8 cellular contexts compared by ENCODE assay signal in the genomic region with DNA sequence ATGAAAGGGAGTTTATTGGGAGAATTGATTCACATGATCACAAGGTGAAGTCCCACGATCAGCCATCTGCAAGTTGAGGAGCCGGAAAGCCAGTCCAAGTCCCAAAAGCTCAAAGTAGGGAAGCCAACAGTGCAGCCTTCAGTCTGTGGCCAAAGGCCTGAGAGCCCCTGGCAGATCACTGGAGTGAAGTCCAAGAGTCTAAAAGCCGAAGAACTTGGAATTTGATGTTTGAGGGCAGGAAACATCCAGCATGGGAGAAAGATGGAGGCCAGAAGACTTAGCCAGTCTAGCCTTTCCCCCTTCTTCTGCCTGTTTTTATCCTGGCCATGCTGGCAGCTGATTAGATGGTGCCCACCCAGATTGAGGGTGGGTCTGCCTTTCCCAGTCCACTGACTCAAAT. TPM values are rescaled to one million over a fixed set of nuclear protein-coding genes. Genes with fewer than 3 reads are reported as not detected.
DNase-seq lines count a peak whose midpoint lies in the region; ATAC-seq and TF ChIP-seq lines count a peak whose summit lies in the region.
"Not testable (repeated sequence)": the region's sequence is repeated elsewhere in the genome, so short reads cannot be mapped to it uniquely, and the experiment has no call there.

No MANE protein-coding gene starts in this region.

- H3K18ac ChIP-seq in mesenchymal stem cell (ENCODE audit: low read depth in 1 of 2, low read length in 2 of 2) = not testable (repeated sequence)

- DNase-seq in Caco-2; left lobe of liver (ENCODE audit: low spot score); mesenchymal stem cell: not testable (repeated sequence)
- DNase-seq in activated CD8-positive, alpha-beta memory T cell treated with anti-CD3 and anti-CD28 coated beads, Interleukin-2, amount 10 ng/mL, durations not matched to agents 7 days and 5 days = peak; percentile 19
- DNase-seq in esophagus muscularis mucosa (ENCODE audit: extremely low spot score) = peak; percentile 29

- not testable (repeated sequence) for H3K4me3 ChIP-seq in Caco-2 (ENCODE audit: low read depth, low read length); HEK293 (ENCODE audit: low read depth, low read length); esophagus muscularis mucosa; mesenchymal stem cell (ENCODE audit: insufficient read depth in 1 of 2, low read depth in 1 of 2, low read length in 2 of 2)
- H3K4me3 ChIP-seq in liver (ENCODE audit: low read depth in 1 of 3, low read length in 3 of 3) = peak overlapping the region in 1 of 3 donors; percentile 3

- H2BK120ac ChIP-seq in mesenchymal stem cell (ENCODE audit: low read depth, low read length) = not testable (repeated sequence)

- not testable (repeated sequence) for TF ChIP-seq RAD21 in liver (IDR thresholded peaks at IDR 0.05)

- not testable (repeated sequence) for TF ChIP-seq EP300 in esophagus muscularis mucosa (IDR thresholded peaks at IDR 0.05)

- peaks cover 43% of the 10 kb centered on the region for H3K4me1 ChIP-seq in Caco-2
- H3K4me1 ChIP-seq in HEK293 (ENCODE audit: control insufficient read depth, insufficient read depth, low read length); esophagus muscularis mucosa; mesenchymal stem cell (ENCODE audit: control insufficient read depth, insufficient read depth, low read depth, low read length): not testable (repeated sequence)
- H3K4me1 ChIP-seq in liver (ENCODE audit: control insufficient read depth in 4 of 4, insufficient read depth in 4 of 4, low read length in 3 of 4) = peaks cover 0 to 23% (median 11%) of the 10 kb centered on the region in 4 donors

- not testable (repeated sequence) for H3K36me3 Mint-ChIP-seq in Caco-2 (ENCODE audit: insufficient read depth, unreplicated experiment); activated CD8-positive, alpha-beta memory T cell treated with anti-CD3 and anti-CD28 coated beads, Interleukin-2, amount 10 ng/mL, durations not matched to agents 7 days and 5 days; stimulated activated memory B cell treated with anti-CD40 and anti-IgM and Interleukin-4, amounts not matched to agents 10 μg/mL and 1 μg/mL and 100 μg/mL, for 72 hours

- H3K23ac ChIP-seq in mesenchymal stem cell (ENCODE audit: low read length in 2 of 2) = not testable (repeated sequence)

- H2BK5ac ChIP-seq in mesenchymal stem cell (ENCODE audit: low read depth, low read length, poor library complexity, severe bottlenecking) = not testable (repeated sequence)

- not testable (repeated sequence) for H3K27ac ChIP-seq in HEK293 (ENCODE audit: extremely low read depth, low read depth, low read length); esophagus muscularis mucosa (replicated peaks in 1 of 4); mesenchymal stem cell (ENCODE audit: low read length, poor library complexity, severe bottlenecking)
- H3K27ac ChIP-seq in liver (ENCODE audit: low read depth in 1 of 2, low read length in 2 of 2) = peak overlapping the region; percentile 13 to 81

- H3K36me3 ChIP-seq in Caco-2 (ENCODE audit: control insufficient read depth, insufficient read depth, low read length); HEK293 (ENCODE audit: control insufficient read depth in 2 of 2, insufficient read depth in 1 of 2, low read length in 2 of 2); esophagus muscularis mucosa; liver (ENCODE audit: control insufficient read depth in 4 of 4, insufficient read depth in 3 of 4, low read depth in 1 of 4, low read length in 3 of 4); mesenchymal stem cell (ENCODE audit: control insufficient read depth in 1 of 2, insufficient read depth in 2 of 2, low read depth in 1 of 2, low read length in 2 of 2): not testable (repeated sequence)

- H4K91ac ChIP-seq in mesenchymal stem cell (ENCODE audit: low read length) = not testable (repeated sequence)

- not testable (repeated sequence) for H3K4me3 Mint-ChIP-seq in Caco-2 (ENCODE audit: unreplicated experiment); activated CD8-positive, alpha-beta memory T cell treated with anti-CD3 and anti-CD28 coated beads, Interleukin-2, amount 10 ng/mL, durations not matched to agents 7 days and 5 days; stimulated activated memory B cell treated with anti-CD40 and anti-IgM and Interleukin-4, amounts not matched to agents 10 μg/mL and 1 μg/mL and 100 μg/mL, for 72 hours

- H3K4me2 ChIP-seq in mesenchymal stem cell (ENCODE audit: low read length, poor library complexity, severe bottlenecking) = not testable (repeated sequence)

- not testable (repeated sequence) for H3K14ac ChIP-seq in mesenchymal stem cell (ENCODE audit: low read length in 2 of 2)

- peak overlapping the region; percentile 95 for H3K27ac Mint-ChIP-seq in Caco-2 (ENCODE audit: unreplicated experiment)
- not testable (repeated sequence) for H3K27ac Mint-ChIP-seq in activated CD8-positive, alpha-beta memory T cell treated with anti-CD3 and anti-CD28 coated beads, Interleukin-2, amount 10 ng/mL, durations not matched to agents 7 days and 5 days
- H3K27ac Mint-ChIP-seq in stimulated activated memory B cell treated with anti-CD40 and anti-IgM and Interleukin-4, amounts not matched to agents 10 μg/mL and 1 μg/mL and 100 μg/mL, for 72 hours = peak overlapping the region; percentile 25

- H3K27me3 Mint-ChIP-seq in Caco-2 (ENCODE audit: insufficient read depth, unreplicated experiment); stimulated activated memory B cell treated with anti-CD40 and anti-IgM and Interleukin-4, amounts not matched to agents 10 μg/mL and 1 μg/mL and 100 μg/mL, for 72 hours: not testable (repeated sequence)
- H3K27me3 Mint-ChIP-seq in activated CD8-positive, alpha-beta memory T cell treated with anti-CD3 and anti-CD28 coated beads, Interleukin-2, amount 10 ng/mL, durations not matched to agents 7 days and 5 days = peaks cover 10% of the 10 kb centered on the region

- CTCF ChIA-PET in Caco-2 (lab: Charles Lee); HEK293 (lab: Yijun Ruan, JAX); activated CD8-positive, alpha-beta memory T cell treated with anti-CD3 and anti-CD28 coated beads, Interleukin-2, amount 10 ng/mL, durations not matched to agents 7 days and 5 days (lab: Charles Lee): not testable (repeated sequence)

- not testable (repeated sequence) for H3K4ac ChIP-seq in mesenchymal stem cell (ENCODE audit: low read depth in 1 of 2, low read length in 2 of 2)

- intact Hi-C loops in Caco-2 (cut with micrococcal nuclease; ENCODE audit: unreplicated experiment) = not testable (repeated sequence)
- intact Hi-C loops in esophagus muscularis mucosa (cut with DNase I) = loop anchor here (5.0 kb wide), 1 partner anchor 42 kb away; a partner anchor contains a TSS

- H3K9me3 Mint-ChIP-seq in Caco-2 (ENCODE audit: unreplicated experiment) = peaks cover 21% of the 10 kb centered on the region
- H3K9me3 Mint-ChIP-seq in activated CD8-positive, alpha-beta memory T cell treated with anti-CD3 and anti-CD28 coated beads, Interleukin-2, amount 10 ng/mL, durations not matched to agents 7 days and 5 days (ENCODE audit: low read depth); stimulated activated memory B cell treated with anti-CD40 and anti-IgM and Interleukin-4, amounts not matched to agents 10 μg/mL and 1 μg/mL and 100 μg/mL, for 72 hours: not testable (repeated sequence)

- H3K27me3 ChIP-seq in Caco-2 (replicated peaks; ENCODE audit: control insufficient read depth, insufficient read depth, low read length); esophagus muscularis mucosa; liver (ENCODE audit: control insufficient read depth in 4 of 4, insufficient read depth in 4 of 4, low read length in 3 of 4); mesenchymal stem cell (ENCODE audit: control insufficient read depth in 1 of 2, insufficient read depth in 1 of 2, low read length in 2 of 2): not testable (repeated sequence)

- peaks cover 23% of the 10 kb centered on the region for H3K4me1 Mint-ChIP-seq in Caco-2 (ENCODE audit: low read depth, unreplicated experiment)
- peaks cover 15% of the 10 kb centered on the region for H3K4me1 Mint-ChIP-seq in activated CD8-positive, alpha-beta memory T cell treated with anti-CD3 and anti-CD28 coated beads, Interleukin-2, amount 10 ng/mL, durations not matched to agents 7 days and 5 days
- peaks cover 12% of the 10 kb centered on the region for H3K4me1 Mint-ChIP-seq in stimulated activated memory B cell treated with anti-CD40 and anti-IgM and Interleukin-4, amounts not matched to agents 10 μg/mL and 1 μg/mL and 100 μg/mL, for 72 hours

- H2AFZ ChIP-seq in mesenchymal stem cell (ENCODE audit: low read depth, low read length) = not testable (repeated sequence)

- not testable (repeated sequence) for H3K9ac ChIP-seq in liver (ENCODE audit: low read depth in 1 of 2, low read length in 2 of 2); mesenchymal stem cell (ENCODE audit: low read length)

- not testable (repeated sequence) for BruUV-seq in Caco-2 (replicated peaks; lab: Mats Ljungman, UMichigan)

- H2AK5ac ChIP-seq in mesenchymal stem cell (ENCODE audit: low read length, severe bottlenecking) = peak overlapping the region; percentile 51

- not testable (repeated sequence) for ATAC-seq in activated CD8-positive, alpha-beta memory T cell treated with anti-CD3 and anti-CD28 coated beads, Interleukin-2, amount 10 ng/mL, durations not matched to agents 7 days and 5 days; stimulated activated memory B cell treated with anti-CD40 and anti-IgM and Interleukin-4, amounts not matched to agents 10 μg/mL and 1 μg/mL and 100 μg/mL, for 72 hours
- peak; percentile 5 for ATAC-seq in left lobe of liver

- H3K9me3 ChIP-seq in Caco-2; HEK293 (ENCODE audit: control insufficient read depth, insufficient read depth, low read depth, low read length); esophagus muscularis mucosa; liver (ENCODE audit: control insufficient read depth in 4 of 4, low read length in 3 of 4); mesenchymal stem cell (ENCODE audit: control insufficient read depth, low read length): not testable (repeated sequence)

- H4K8ac ChIP-seq in mesenchymal stem cell (ENCODE audit: low read length) = not testable (repeated sequence)

- TF ChIP-seq CTCF in Caco-2 (IDR thresholded peaks at IDR 0.05; ENCODE audit: insufficient read depth in 1 of 2, low read depth in 1 of 2, low read length in 1 of 2, severe bottlenecking in 1 of 2, unreplicated experiment in 1 of 2); HEK293 (tag by site-specific recombination; IDR thresholded peaks at IDR 0.05); esophagus muscularis mucosa (IDR thresholded peaks at IDR 0.05); liver (IDR thresholded peaks at IDR 0.05; ENCODE audit: low read depth, low read length, missing input control): not testable (repeated sequence)

- H2BK12ac ChIP-seq in mesenchymal stem cell (ENCODE audit: low read length in 2 of 2) = not testable (repeated sequence)

- POLR2A ChIA-PET in Caco-2 (lab: Charles Lee) = not testable (repeated sequence)
- POLR2A ChIA-PET in HEK293 (lab: Yijun Ruan, JAX) = interaction anchor here (0.6 kb wide), 1 partner anchor 949 kb away, joined by 3 read pairs; no protein-coding TSS in a partner anchor

- H3K79me1 ChIP-seq in mesenchymal stem cell (replicated peaks; ENCODE audit: low read length, poor library complexity, severe bottlenecking) = not testable (repeated sequence)

- not testable (repeated sequence) for TF ChIP-seq POLR2A in esophagus muscularis mucosa (IDR thresholded peaks at IDR 0.05; ENCODE audit: low read depth)

- 87% methylated on average over 3 of the region's 3 CpGs for WGBS in esophagus muscularis mucosa
- 42% methylated on average over 3 of the region's 3 CpGs for WGBS in liver
- 90% methylated on average over 3 of the region's 3 CpGs for WGBS in mesenchymal stem cell

- not testable (repeated sequence) for H2BK15ac ChIP-seq in mesenchymal stem cell (ENCODE audit: low read depth, poor library complexity, severe bottlenecking)

RNA-seq across cellular contexts. Expression of a gene that starts 4.4 kb away (rescaled TPM):
- total RNA-seq in Caco-2 (2022) (33.7 and 36.1 TPM in 2 replicates), esophagus muscularis mucosa (10 to 100 TPM in 2 of 4 donors, 1 to 10 TPM in 2; 5.3 to 14.6 (median 10.4) TPM), left lobe of liver (13.4 TPM), liver (10 to 100 TPM; 15.6 to 17.0 TPM)
- 10 to 100 TPM; 45.8 to 54.9 TPM for total RNA-seq in activated CD8-positive, alpha-beta memory T cell treated with anti-CD3 and anti-CD28 coated beads, Interleukin-2, amount 10 ng/mL, durations not matched to agents 7 days and 5 days
- polyA plus RNA-seq in liver = 10 to 100 TPM; 12.6 to 13.6 TPM
- 16.9 TPM for polyA plus RNA-seq in mesenchymal stem cell (2013, experiment 1 of 2)
- polyA plus RNA-seq in mesenchymal stem cell (2013, experiment 2 of 2) = 17.9 TPM

RNA-seq across cellular contexts. Expression of a gene that starts 40.8 kb away (rescaled TPM):
- total RNA-seq in Caco-2 (2022) = 11.7 and 13.1 TPM in 2 replicates
- 10 to 100 TPM; 30.9 to 34.9 TPM for total RNA-seq in activated CD8-positive, alpha-beta memory T cell treated with anti-CD3 and anti-CD28 coated beads, Interleukin-2, amount 10 ng/mL, durations not matched to agents 7 days and 5 days
- 10 to 100 TPM; 16.9 to 31.0 (median 20.6) TPM for total RNA-seq in esophagus muscularis mucosa
- total RNA-seq in left lobe of liver = 12.3 TPM
- 10 to 100 TPM; 19.2 to 22.1 TPM for total RNA-seq in liver
- 10 to 100 TPM; 16.1 to 18.5 TPM for polyA plus RNA-seq in liver
- 30.1 TPM for polyA plus RNA-seq in mesenchymal stem cell (2013, experiment 1 of 2)
- polyA plus RNA-seq in mesenchymal stem cell (2013, experiment 2 of 2) = 31.4 TPM
